Comparison of ENCODE assay signal across 15 cellular contexts in the genomic region with DNA sequence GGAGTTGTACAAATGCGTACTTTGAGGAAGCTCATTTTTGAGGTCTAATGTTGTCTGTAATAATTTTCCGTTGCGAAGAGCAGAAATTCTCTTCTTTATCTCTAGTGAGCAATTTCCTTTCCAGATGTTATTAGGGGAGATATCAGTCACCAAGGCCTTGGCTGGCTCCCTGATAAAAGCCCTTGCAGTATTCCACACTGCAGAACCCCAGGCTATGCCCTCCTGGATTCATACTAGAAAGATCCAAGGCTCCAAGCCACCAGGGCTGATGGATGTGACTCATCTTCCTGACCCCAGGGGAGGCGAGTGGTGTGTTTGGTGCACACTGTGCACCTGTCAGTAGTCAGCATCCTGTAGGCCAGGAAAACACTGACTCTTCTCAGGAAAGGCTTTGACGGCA. TPM values are rescaled to one million over a fixed set of nuclear protein-coding genes. Genes with fewer than 3 reads are reported as not detected.
A peak's percentile ranks its signal among the peaks of the same experiment; 100 is the strongest.
DNase-seq lines count a peak whose midpoint lies in the region; ATAC-seq and TF ChIP-seq lines count a peak whose summit lies in the region.
"Had no signal": no experiment of that assay in that cellular context is flagged by ENCODE, and none has a peak within 500 bp of the region (broad histone marks: within the 10 kb centered on the region; RNA-seq: fewer than 3 reads in every experiment).

No MANE protein-coding gene starts in this region.

- H3K4me1 Mint-ChIP-seq in activated CD8-positive, alpha-beta T cell treated with anti-CD3 and anti-CD28 coated beads, Interleukin-2, amount 10 ng/mL, durations not matched to agents 7 days and 5 days (ENCODE audit: low read depth): peaks cover 2% of the 10 kb centered on the region
- peaks cover 6% of the 10 kb centered on the region for H3K4me1 Mint-ChIP-seq in activated naive CD8-positive, alpha-beta T cell treated with anti-CD3 and anti-CD28 coated beads for 36 hours

- intact Hi-C loops in lower lobe of right lung (cut with DNase I): no loop called here

- H3K36me3 ChIP-seq in MG63 (no peaks in the 10 kb centered on the region), lower lobe of right lung (peaks cover under 1% of the 10 kb centered on the region)
- H3K36me3 ChIP-seq: colonic mucosa had no signal

- TF ChIP-seq CTCF in choroid plexus epithelial cell (conservative IDR thresholded peaks at IDR 0.05; ENCODE audit: low read depth, low read length) (no peak), lower lobe of right lung (IDR thresholded peaks at IDR 0.05) (no peak)

- no peaks in the 10 kb centered on the region for H3K27me3 Mint-ChIP-seq in activated CD8-positive, alpha-beta T cell treated with anti-CD3 and anti-CD28 coated beads, Interleukin-2, amount 10 ng/mL, durations not matched to agents 7 days and 5 days (ENCODE audit: low read depth)
- no peaks in the 10 kb centered on the region for H3K27me3 Mint-ChIP-seq in activated naive CD8-positive, alpha-beta T cell treated with anti-CD3 and anti-CD28 coated beads for 36 hours
- H3K27me3 Mint-ChIP-seq: CD4-positive, CD25-positive, alpha-beta regulatory T cell; IgD-negative memory B cell had no signal

- H3K9me3 ChIP-seq in MG63 (no peaks in the 10 kb centered on the region), lower lobe of right lung (no peaks in the 10 kb centered on the region)
- H3K9me3 ChIP-seq: colonic mucosa had no signal

- H3K9me3 Mint-ChIP-seq in activated CD8-positive, alpha-beta T cell treated with anti-CD3 and anti-CD28 coated beads, Interleukin-2, amount 10 ng/mL, durations not matched to agents 7 days and 5 days (ENCODE audit: insufficient read depth): no peaks in the 10 kb centered on the region
- H3K9me3 Mint-ChIP-seq in activated naive CD8-positive, alpha-beta T cell treated with anti-CD3 and anti-CD28 coated beads for 36 hours: no peaks in the 10 kb centered on the region
- H3K9me3 Mint-ChIP-seq: CD4-positive, CD25-positive, alpha-beta regulatory T cell; IgD-negative memory B cell had no signal

- peak overlapping the region; percentile 38 for H3K27ac ChIP-seq in lower lobe of right lung
- H3K27ac ChIP-seq: colonic mucosa had no signal

- CTCF ChIA-PET in activated CD8-positive, alpha-beta T cell treated with anti-CD3 and anti-CD28 coated beads, Interleukin-2, amount 10 ng/mL, durations not matched to agents 7 days and 5 days (lab: Charles Lee): no interaction called here

- H3K27ac Mint-ChIP-seq in activated CD8-positive, alpha-beta T cell treated with anti-CD3 and anti-CD28 coated beads, Interleukin-2, amount 10 ng/mL, durations not matched to agents 7 days and 5 days: no peak overlapping the region
- no peak overlapping the region for H3K27ac Mint-ChIP-seq in activated naive CD8-positive, alpha-beta T cell treated with anti-CD3 and anti-CD28 coated beads for 36 hours

- DNase-seq in CMK (ENCODE audit: low read depth) (peak; percentile 15), MG63 (peak; percentile 39), choroid plexus epithelial cell (ENCODE audit: low read depth) (peak; percentile 57), lower lobe of right lung (no peak), AG20443 (ENCODE audit: low spot score) (no peak)
- DNase-seq in activated CD8-positive, alpha-beta T cell treated with anti-CD3 and anti-CD28 coated beads, Interleukin-2, amount 10 ng/mL, durations not matched to agents 7 days and 5 days: no peak
- DNase-seq in activated naive CD8-positive, alpha-beta T cell treated with anti-CD3 and anti-CD28 coated beads for 36 hours: no peak
- DNase-seq: activated CD4-positive, alpha-beta T cell treated with anti-CD3 and anti-CD28 coated beads, Interleukin-2, amount 50 U/mL, for 48 hours; activated naive CD4-positive, alpha-beta T cell treated with anti-CD3 and anti-CD28 coated beads, Interleukin-2, amount 50 U/mL, for 16 hours; CD4-positive, CD25-positive, alpha-beta regulatory T cell; colonic mucosa; mesenchymal stem cell; NCI-H187 treated with DMSO at 0.1 percent for 48 hours had no signal

- peaks cover 34% of the 10 kb centered on the region for H3K4me1 ChIP-seq in lower lobe of right lung
- H3K4me1 ChIP-seq: colonic mucosa had no signal

- peak in 1 of 2 donors; percentile 20 for ATAC-seq in lower lobe of right lung
- no peak for ATAC-seq in HG02759 (IDR thresholded peaks at IDR 0.05; ENCODE audit: unreplicated experiment)
- ATAC-seq in activated CD8-positive, alpha-beta T cell treated with anti-CD3 and anti-CD28 coated beads, Interleukin-2, amount 10 ng/mL, durations not matched to agents 7 days and 5 days: no peak

- no peaks in the 10 kb centered on the region for H3K36me3 Mint-ChIP-seq in activated CD8-positive, alpha-beta T cell treated with anti-CD3 and anti-CD28 coated beads, Interleukin-2, amount 10 ng/mL, durations not matched to agents 7 days and 5 days (ENCODE audit: low read depth)
- H3K36me3 Mint-ChIP-seq in activated naive CD8-positive, alpha-beta T cell treated with anti-CD3 and anti-CD28 coated beads for 36 hours: peaks cover 4% of the 10 kb centered on the region

- POLR2A ChIA-PET in activated CD8-positive, alpha-beta T cell treated with anti-CD3 and anti-CD28 coated beads, Interleukin-2, amount 10 ng/mL, durations not matched to agents 7 days and 5 days (lab: Charles Lee): no interaction called here

- H3K4me3 Mint-ChIP-seq in activated CD8-positive, alpha-beta T cell treated with anti-CD3 and anti-CD28 coated beads, Interleukin-2, amount 10 ng/mL, durations not matched to agents 7 days and 5 days: no peak overlapping the region
- no peak overlapping the region for H3K4me3 Mint-ChIP-seq in activated naive CD8-positive, alpha-beta T cell treated with anti-CD3 and anti-CD28 coated beads for 36 hours
- H3K4me3 Mint-ChIP-seq: CD4-positive, CD25-positive, alpha-beta regulatory T cell; IgD-negative memory B cell had no signal

- H3K4me3 ChIP-seq in MG63 (no peak overlapping the region), choroid plexus epithelial cell (ENCODE audit: low read depth, low read length) (no peak overlapping the region), lower lobe of right lung (no peak overlapping the region)
- H3K4me3 ChIP-seq: colonic mucosa had no signal

- no peaks in the 10 kb centered on the region for H3K27me3 ChIP-seq in MG63
- H3K27me3 ChIP-seq in lower lobe of right lung (ENCODE audit: low read depth): no peaks in the 10 kb centered on the region
- H3K27me3 ChIP-seq: colonic mucosa had no signal

RNA-seq across cellular contexts. Expression of gene INO80C, which starts 34.7 kb away (rescaled TPM):
- 8.5 and 14.1 TPM in 2 replicates for total RNA-seq in MG63 (2014; rRNA removed; shearing (Covaris generic); ENCODE audit: low replicate concordance)
- total RNA-seq in lower lobe of right lung: 25.8 TPM
- total RNA-seq in activated CD8-positive, alpha-beta T cell treated with anti-CD3 and anti-CD28 coated beads, Interleukin-2, amount 10 ng/mL, durations not matched to agents 7 days and 5 days: 10 to 100 TPM; 12.9 to 19.4 TPM
- 10 to 100 TPM; 38.4 to 39.4 TPM for total RNA-seq in activated naive CD8-positive, alpha-beta T cell treated with anti-CD3 and anti-CD28 coated beads for 36 hours

Comparison
In these comparisons a context has a peak if more than half of its experiments do, and no peak if none do; other contexts are left out.
1. DNase-seq: peak in CMK (single experiment), MG63 (single experiment) and choroid plexus epithelial cell (single experiment); none in lower lobe of right lung (single experiment), activated CD8-positive, alpha-beta T cell treated with anti-CD3 and anti-CD28 coated beads, Interleukin-2, amount 10 ng/mL, durations not matched to agents 7 days and 5 days (single experiment), AG20443 (single experiment) and activated naive CD8-positive, alpha-beta T cell treated with anti-CD3 and anti-CD28 coated beads for 36 hours (single experiment).